ENCODE assay signal across 1 cellular context in the genomic region with DNA sequence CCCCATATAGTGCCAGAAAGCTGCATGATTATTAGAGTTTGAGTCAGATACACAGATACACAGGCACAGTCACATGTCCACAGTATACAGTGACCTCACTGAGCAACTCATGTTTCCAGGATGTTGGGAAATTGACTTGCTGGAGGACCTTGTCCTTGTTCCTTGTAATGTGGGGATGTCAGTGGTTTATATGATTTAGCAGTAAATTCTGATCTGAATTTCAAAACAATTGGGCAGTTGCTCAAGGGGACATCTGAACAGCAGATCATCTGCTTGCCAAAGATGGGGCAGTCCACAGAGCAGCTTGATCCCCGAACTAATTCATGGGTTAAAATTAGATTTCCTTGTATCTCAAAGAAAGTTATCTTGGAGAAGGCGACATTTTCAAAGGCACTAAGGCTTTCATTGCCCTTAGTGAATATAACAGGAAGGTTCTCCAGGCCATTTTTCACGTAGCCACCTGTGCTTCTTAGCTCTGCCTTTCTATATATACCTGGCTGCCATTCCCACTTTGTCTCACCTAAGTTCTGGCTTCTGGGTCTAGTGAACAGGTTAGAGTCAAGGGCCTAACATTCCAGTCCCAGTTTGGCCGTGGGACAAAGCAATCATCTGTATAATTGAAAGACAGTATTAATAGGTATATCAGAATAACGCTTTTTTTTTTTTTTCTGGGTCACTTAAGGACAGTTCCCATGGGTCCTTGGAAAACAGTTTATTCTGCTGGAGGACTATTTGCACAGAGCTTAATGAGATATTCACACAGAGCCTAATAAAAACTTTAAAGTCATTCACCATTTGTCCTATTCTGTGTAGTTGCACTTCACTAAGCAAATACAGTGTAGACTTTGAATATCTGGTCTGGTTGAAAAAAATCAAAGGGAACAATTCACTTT.
A peak's percentile ranks its signal among the peaks of the same experiment; 100 is the strongest.
TF ChIP-seq lines count a peak whose summit lies in the region.

No MANE protein-coding gene starts in this region.

TF ChIP-seq in HepG2, 621 proteins besides CTCF, POLR2A, EP300 and RAD21 (continued from another document and continues in another):
- peak; percentile 92 for TF ChIP-seq SAP130 (CRISPR knock-in tag; IDR thresholded peaks at IDR 0.05; ENCODE audit: low read depth)
- no peak for TF ChIP-seq ZNF577 (CRISPR knock-in tag; IDR thresholded peaks at IDR 0.05; ENCODE audit: borderline replicate concordance, low read depth)
- no peak for TF ChIP-seq ZBTB7A (CRISPR knock-in tag; IDR thresholded peaks at IDR 0.05)
- no peak; the same call in 1 of the 2 replicates for TF ChIP-seq ZSCAN22 (CRISPR knock-in tag; IDR thresholded peaks at IDR 0.05)
- TF ChIP-seq, protein P1, sequence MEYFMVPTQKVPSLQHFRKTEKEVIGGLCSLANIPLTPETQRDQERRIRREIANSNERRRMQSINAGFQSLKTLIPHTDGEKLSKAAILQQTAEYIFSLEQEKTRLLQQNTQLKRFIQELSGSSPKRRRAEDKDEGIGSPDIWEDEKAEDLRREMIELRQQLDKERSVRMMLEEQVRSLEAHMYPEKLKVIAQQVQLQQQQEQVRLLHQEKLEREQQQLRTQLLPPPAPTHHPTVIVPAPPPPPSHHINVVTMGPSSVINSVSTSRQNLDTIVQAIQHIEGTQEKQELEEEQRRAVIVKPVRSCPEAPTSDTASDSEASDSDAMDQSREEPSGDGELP (IDR thresholded peaks at IDR 0.05; ENCODE audit: borderline replicate concordance, low read depth) = peak; percentile 55; the same call in 1 of the 2 replicates
- TF ChIP-seq, protein P2, sequence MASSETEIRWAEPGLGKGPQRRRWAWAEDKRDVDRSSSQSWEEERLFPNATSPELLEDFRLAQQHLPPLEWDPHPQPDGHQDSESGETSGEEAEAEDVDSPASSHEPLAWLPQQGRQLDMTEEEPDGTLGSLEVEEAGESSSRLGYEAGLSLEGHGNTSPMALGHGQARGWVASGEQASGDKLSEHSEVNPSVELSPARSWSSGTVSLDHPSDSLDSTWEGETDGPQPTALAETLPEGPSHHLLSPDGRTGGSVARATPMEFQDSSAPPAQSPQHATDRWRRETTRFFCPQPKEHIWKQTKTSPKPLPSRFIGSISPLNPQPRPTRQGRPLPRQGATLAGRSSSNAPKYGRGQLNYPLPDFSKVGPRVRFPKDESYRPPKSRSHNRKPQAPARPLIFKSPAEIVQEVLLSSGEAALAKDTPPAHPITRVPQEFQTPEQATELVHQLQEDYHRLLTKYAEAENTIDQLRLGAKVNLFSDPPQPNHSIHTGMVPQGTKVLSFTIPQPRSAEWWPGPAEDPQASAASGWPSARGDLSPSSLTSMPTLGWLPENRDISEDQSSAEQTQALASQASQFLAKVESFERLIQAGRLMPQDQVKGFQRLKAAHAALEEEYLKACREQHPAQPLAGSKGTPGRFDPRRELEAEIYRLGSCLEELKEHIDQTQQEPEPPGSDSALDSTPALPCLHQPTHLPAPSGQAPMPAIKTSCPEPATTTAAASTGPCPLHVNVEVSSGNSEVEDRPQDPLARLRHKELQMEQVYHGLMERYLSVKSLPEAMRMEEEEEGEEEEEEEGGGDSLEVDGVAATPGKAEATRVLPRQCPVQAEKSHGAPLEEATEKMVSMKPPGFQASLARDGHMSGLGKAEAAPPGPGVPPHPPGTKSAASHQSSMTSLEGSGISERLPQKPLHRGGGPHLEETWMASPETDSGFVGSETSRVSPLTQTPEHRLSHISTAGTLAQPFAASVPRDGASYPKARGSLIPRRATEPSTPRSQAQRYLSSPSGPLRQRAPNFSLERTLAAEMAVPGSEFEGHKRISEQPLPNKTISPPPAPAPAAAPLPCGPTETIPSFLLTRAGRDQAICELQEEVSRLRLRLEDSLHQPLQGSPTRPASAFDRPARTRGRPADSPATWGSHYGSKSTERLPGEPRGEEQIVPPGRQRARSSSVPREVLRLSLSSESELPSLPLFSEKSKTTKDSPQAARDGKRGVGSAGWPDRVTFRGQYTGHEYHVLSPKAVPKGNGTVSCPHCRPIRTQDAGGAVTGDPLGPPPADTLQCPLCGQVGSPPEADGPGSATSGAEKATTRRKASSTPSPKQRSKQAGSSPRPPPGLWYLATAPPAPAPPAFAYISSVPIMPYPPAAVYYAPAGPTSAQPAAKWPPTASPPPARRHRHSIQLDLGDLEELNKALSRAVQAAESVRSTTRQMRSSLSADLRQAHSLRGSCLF (CRISPR knock-in tag; IDR thresholded peaks at IDR 0.05; ENCODE audit: borderline replicate concordance) = no peak
- no peak for TF ChIP-seq REL (CRISPR knock-in tag; conservative IDR thresholded peaks at IDR 0.05)
- TF ChIP-seq, protein P3, sequence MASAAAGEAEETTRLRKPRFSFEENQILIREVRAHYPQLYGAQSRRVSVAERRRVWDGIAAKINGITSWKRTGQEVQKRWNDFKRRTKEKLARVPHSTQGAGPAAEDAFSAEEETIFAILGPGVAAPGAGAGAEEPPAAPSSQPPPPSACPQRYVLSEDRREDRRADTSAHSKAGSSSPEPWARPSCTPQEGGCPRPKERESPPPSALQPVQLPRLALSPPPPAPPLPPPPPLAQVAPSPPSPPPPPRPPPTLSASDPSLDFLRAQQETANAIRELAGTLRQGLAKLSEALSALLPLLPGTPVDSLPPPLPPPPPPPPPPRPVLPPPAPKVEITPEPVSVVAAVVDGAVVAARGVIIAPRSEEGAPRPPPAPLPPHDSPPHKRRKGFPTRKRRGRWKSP (CRISPR knock-in tag; IDR thresholded peaks at IDR 0.05) = peak; percentile 68; the same call in 1 of the 2 replicates
- no peak for TF ChIP-seq SRSF1 (optimal IDR thresholded peaks at IDR 0.05; ENCODE audit: low read depth, low read length)
- TF ChIP-seq REPIN1 (CRISPR knock-in tag; IDR thresholded peaks at IDR 0.05; ENCODE audit: borderline replicate concordance, low read depth) = 0 out of 2 replicates have a peak, but pooled peaks have one; percentile 60
- peak; percentile 40; the same call in 1 of the 2 replicates for TF ChIP-seq HNF4G (IDR thresholded peaks at IDR 0.05; ENCODE audit: borderline replicate concordance, low read depth, low read length)
- TF ChIP-seq HNF4G (CRISPR knock-in tag; IDR thresholded peaks at IDR 0.05; ENCODE audit: borderline replicate concordance, low read depth) = no peak; the same call in 1 of the 2 replicates
- no peak for TF ChIP-seq MEF2D (CRISPR knock-in tag; IDR thresholded peaks at IDR 0.05)
- no peak for TF ChIP-seq XBP1 (CRISPR knock-in tag; IDR thresholded peaks at IDR 0.05)
- TF ChIP-seq, protein P4, sequence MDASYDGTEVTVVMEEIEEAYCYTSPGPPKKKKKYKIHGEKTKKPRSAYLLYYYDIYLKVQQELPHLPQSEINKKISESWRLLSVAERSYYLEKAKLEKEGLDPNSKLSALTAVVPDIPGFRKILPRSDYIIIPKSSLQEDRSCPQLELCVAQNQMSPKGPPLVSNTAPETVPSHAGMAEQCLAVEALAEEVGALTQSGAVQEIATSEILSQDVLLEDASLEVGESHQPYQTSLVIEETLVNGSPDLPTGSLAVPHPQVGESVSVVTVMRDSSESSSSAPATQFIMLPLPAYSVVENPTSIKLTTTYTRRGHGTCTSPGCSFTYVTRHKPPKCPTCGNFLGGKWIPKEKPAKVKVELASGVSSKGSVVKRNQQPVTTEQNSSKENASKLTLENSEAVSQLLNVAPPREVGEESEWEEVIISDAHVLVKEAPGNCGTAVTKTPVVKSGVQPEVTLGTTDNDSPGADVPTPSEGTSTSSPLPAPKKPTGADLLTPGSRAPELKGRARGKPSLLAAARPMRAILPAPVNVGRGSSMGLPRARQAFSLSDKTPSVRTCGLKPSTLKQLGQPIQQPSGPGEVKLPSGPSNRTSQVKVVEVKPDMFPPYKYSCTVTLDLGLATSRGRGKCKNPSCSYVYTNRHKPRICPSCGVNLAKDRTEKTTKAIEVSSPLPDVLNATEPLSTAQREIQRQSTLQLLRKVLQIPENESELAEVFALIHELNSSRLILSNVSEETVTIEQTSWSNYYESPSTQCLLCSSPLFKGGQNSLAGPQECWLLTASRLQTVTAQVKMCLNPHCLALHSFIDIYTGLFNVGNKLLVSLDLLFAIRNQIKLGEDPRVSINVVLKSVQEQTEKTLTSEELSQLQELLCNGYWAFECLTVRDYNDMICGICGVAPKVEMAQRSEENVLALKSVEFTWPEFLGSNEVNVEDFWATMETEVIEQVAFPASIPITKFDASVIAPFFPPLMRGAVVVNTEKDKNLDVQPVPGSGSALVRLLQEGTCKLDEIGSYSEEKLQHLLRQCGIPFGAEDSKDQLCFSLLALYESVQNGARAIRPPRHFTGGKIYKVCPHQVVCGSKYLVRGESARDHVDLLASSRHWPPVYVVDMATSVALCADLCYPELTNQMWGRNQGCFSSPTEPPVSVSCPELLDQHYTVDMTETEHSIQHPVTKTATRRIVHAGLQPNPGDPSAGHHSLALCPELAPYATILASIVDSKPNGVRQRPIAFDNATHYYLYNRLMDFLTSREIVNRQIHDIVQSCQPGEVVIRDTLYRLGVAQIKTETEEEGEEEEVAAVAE (CRISPR knock-in tag; IDR thresholded peaks at IDR 0.05; ENCODE audit: borderline replicate concordance) = peak; percentile 54; the same call in 1 of the 2 replicates
- TF ChIP-seq ZNF251 (CRISPR knock-in tag; IDR thresholded peaks at IDR 0.05) = no peak
- no peak for TF ChIP-seq ATF1 (CRISPR knock-in tag; IDR thresholded peaks at IDR 0.05)
- TF ChIP-seq ZFAT (CRISPR knock-in tag; conservative IDR thresholded peaks at IDR 0.05) = no peak
- TF ChIP-seq THAP11 (CRISPR knock-in tag; IDR thresholded peaks at IDR 0.05) = no peak
- TF ChIP-seq, protein P5, sequence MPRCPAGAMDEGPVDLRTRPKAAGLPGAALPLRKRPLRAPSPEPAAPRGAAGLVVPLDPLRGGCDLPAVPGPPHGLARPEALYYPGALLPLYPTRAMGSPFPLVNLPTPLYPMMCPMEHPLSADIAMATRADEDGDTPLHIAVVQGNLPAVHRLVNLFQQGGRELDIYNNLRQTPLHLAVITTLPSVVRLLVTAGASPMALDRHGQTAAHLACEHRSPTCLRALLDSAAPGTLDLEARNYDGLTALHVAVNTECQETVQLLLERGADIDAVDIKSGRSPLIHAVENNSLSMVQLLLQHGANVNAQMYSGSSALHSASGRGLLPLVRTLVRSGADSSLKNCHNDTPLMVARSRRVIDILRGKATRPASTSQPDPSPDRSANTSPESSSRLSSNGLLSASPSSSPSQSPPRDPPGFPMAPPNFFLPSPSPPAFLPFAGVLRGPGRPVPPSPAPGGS (CRISPR knock-in tag; IDR thresholded peaks at IDR 0.05) = no peak
- TF ChIP-seq IKZF4 (CRISPR knock-in tag; IDR thresholded peaks at IDR 0.05; ENCODE audit: borderline replicate concordance, low read depth, not compliant biosample characterization) = no peak
- TF ChIP-seq, protein P6, sequence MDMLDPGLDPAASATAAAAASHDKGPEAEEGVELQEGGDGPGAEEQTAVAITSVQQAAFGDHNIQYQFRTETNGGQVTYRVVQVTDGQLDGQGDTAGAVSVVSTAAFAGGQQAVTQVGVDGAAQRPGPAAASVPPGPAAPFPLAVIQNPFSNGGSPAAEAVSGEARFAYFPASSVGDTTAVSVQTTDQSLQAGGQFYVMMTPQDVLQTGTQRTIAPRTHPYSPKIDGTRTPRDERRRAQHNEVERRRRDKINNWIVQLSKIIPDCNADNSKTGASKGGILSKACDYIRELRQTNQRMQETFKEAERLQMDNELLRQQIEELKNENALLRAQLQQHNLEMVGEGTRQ (IDR thresholded peaks at IDR 0.05; ENCODE audit: low read depth, low read length) = peak; percentile 89
- TF ChIP-seq, protein P6 (CRISPR knock-in tag; IDR thresholded peaks at IDR 0.05; ENCODE audit: borderline replicate concordance) = peak; percentile 92; the same call in 1 of the 2 replicates
- TF ChIP-seq, protein P7, sequence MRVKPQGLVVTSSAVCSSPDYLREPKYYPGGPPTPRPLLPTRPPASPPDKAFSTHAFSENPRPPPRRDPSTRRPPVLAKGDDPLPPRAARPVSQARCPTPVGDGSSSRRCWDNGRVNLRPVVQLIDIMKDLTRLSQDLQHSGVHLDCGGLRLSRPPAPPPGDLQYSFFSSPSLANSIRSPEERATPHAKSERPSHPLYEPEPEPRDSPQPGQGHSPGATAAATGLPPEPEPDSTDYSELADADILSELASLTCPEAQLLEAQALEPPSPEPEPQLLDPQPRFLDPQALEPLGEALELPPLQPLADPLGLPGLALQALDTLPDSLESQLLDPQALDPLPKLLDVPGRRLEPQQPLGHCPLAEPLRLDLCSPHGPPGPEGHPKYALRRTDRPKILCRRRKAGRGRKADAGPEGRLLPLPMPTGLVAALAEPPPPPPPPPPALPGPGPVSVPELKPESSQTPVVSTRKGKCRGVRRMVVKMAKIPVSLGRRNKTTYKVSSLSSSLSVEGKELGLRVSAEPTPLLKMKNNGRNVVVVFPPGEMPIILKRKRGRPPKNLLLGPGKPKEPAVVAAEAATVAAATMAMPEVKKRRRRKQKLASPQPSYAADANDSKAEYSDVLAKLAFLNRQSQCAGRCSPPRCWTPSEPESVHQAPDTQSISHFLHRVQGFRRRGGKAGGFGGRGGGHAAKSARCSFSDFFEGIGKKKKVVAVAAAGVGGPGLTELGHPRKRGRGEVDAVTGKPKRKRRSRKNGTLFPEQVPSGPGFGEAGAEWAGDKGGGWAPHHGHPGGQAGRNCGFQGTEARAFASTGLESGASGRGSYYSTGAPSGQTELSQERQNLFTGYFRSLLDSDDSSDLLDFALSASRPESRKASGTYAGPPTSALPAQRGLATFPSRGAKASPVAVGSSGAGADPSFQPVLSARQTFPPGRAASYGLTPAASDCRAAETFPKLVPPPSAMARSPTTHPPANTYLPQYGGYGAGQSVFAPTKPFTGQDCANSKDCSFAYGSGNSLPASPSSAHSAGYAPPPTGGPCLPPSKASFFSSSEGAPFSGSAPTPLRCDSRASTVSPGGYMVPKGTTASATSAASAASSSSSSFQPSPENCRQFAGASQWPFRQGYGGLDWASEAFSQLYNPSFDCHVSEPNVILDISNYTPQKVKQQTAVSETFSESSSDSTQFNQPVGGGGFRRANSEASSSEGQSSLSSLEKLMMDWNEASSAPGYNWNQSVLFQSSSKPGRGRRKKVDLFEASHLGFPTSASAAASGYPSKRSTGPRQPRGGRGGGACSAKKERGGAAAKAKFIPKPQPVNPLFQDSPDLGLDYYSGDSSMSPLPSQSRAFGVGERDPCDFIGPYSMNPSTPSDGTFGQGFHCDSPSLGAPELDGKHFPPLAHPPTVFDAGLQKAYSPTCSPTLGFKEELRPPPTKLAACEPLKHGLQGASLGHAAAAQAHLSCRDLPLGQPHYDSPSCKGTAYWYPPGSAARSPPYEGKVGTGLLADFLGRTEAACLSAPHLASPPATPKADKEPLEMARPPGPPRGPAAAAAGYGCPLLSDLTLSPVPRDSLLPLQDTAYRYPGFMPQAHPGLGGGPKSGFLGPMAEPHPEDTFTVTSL (CRISPR knock-in tag; IDR thresholded peaks at IDR 0.05; ENCODE audit: borderline replicate concordance) = peak; percentile 75; the same call in 1 of the 2 replicates
- no peak for TF ChIP-seq SIN3B (IDR thresholded peaks at IDR 0.05; ENCODE audit: low read length)
- TF ChIP-seq SOX6 (IDR thresholded peaks at IDR 0.05) = no peak
- peak; percentile 70 for TF ChIP-seq SOX6 (CRISPR knock-in tag; IDR thresholded peaks at IDR 0.05)
- TF ChIP-seq, protein P8, sequence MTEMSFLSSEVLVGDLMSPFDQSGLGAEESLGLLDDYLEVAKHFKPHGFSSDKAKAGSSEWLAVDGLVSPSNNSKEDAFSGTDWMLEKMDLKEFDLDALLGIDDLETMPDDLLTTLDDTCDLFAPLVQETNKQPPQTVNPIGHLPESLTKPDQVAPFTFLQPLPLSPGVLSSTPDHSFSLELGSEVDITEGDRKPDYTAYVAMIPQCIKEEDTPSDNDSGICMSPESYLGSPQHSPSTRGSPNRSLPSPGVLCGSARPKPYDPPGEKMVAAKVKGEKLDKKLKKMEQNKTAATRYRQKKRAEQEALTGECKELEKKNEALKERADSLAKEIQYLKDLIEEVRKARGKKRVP (CRISPR knock-in tag; IDR thresholded peaks at IDR 0.05) = peak in 1 of 2 experiments; percentile 52; a peak in 1 of 4 replicates
- no peak for TF ChIP-seq NCOA5 (CRISPR knock-in tag; IDR thresholded peaks at IDR 0.05)
